ENCODE assay signal across 8 cellular contexts in genomic region chr9:91162784-91163440, GRCh38.
DNase-seq lines count a peak whose midpoint lies in the region; ATAC-seq and TF ChIP-seq lines count a peak whose summit lies in the region.

No MANE protein-coding gene starts in this region.

- H3K4me3 ChIP-seq in GM12865 (ENCODE audit: low read depth, low read length) (no peak overlapping the region), tibial artery (no peak overlapping the region)

- TF ChIP-seq CTCF in GM12865 (IDR thresholded peaks at IDR 0.05; ENCODE audit: insufficient read depth, low read depth, low read length, missing control alignments), result no peak
- TF ChIP-seq CTCF in tibial artery (IDR thresholded peaks at IDR 0.05), result no peak

- no peaks in the 10 kb centered on the region for H3K9me3 ChIP-seq in KOPT-K1 (ENCODE audit: insufficient read depth, low read length, poor library complexity, severe bottlenecking)
- no peaks in the 10 kb centered on the region for H3K9me3 ChIP-seq in tibial artery

- H3K36me3 Mint-ChIP-seq in activated naive CD4-positive, alpha-beta T cell treated with anti-CD3 and anti-CD28 coated beads, Interleukin-2, amount 50 U/mL, for 24 hours, result no peaks in the 10 kb centered on the region

- H3K4me1 Mint-ChIP-seq in activated naive CD4-positive, alpha-beta T cell treated with anti-CD3 and anti-CD28 coated beads, Interleukin-2, amount 50 U/mL, for 24 hours, result peaks cover 29% of the 10 kb centered on the region

- intact Hi-C loops in tibial artery (cut with DNase I; ENCODE audit: low total_unique reads), result no loop called here

- H3K27ac Mint-ChIP-seq in activated naive CD4-positive, alpha-beta T cell treated with anti-CD3 and anti-CD28 coated beads, Interleukin-2, amount 50 U/mL, for 24 hours, result peak overlapping the region; percentile 82

- no peaks in the 10 kb centered on the region for H3K36me3 ChIP-seq in KOPT-K1 (ENCODE audit: insufficient read depth, low read length)
- H3K36me3 ChIP-seq in tibial artery, result no peaks in the 10 kb centered on the region

- H3K4me1 ChIP-seq in tibial artery, result peaks cover 0 to 8% (median 0%) of the 10 kb centered on the region in 4 donors

- H3K27ac ChIP-seq in KOPT-K1 (ENCODE audit: low read depth, low read length, poor library complexity, severe bottlenecking) (peak overlapping the region; percentile 71), layer of hippocampus (ENCODE audit: low read depth, low read length) (peak overlapping the region; percentile 67), tibial artery (no peak overlapping the region)

- H3K9me3 Mint-ChIP-seq in activated naive CD4-positive, alpha-beta T cell treated with anti-CD3 and anti-CD28 coated beads, Interleukin-2, amount 50 U/mL, for 24 hours, result no peaks in the 10 kb centered on the region

- H3K27me3 ChIP-seq in layer of hippocampus (ENCODE audit: control insufficient read depth, insufficient read depth, low read length) (no peaks in the 10 kb centered on the region), tibial artery (no peaks in the 10 kb centered on the region)

- peak; percentile 73 for DNase-seq in GM12865 (ENCODE audit: low read depth)
- DNase-seq in tibial artery, result peak; percentile 40 to 69
- no peak for DNase-seq in stimulated activated CD4-positive, alpha-beta T cell treated with anti-CD3 and anti-CD28 coated beads, Interleukin-4, amount 100 ng/mL, for 4 hours

- peak; percentile 68 for ATAC-seq in GM21528 (IDR thresholded peaks at IDR 0.05; ENCODE audit: low FRiP score, unreplicated experiment)
- ATAC-seq in HG02970 (IDR thresholded peaks at IDR 0.05; ENCODE audit: low FRiP score, unreplicated experiment), result no peak

- peak overlapping the region; percentile 38 for H3K4me3 Mint-ChIP-seq in activated naive CD4-positive, alpha-beta T cell treated with anti-CD3 and anti-CD28 coated beads, Interleukin-2, amount 50 U/mL, for 24 hours

- no peaks in the 10 kb centered on the region for H3K27me3 Mint-ChIP-seq in activated naive CD4-positive, alpha-beta T cell treated with anti-CD3 and anti-CD28 coated beads, Interleukin-2, amount 50 U/mL, for 24 hours

Comparison
In these comparisons a context has a peak if more than half of its experiments do, and no peak if none do; other contexts are left out.
1. DNase-seq: peak in GM12865 (single experiment) and tibial artery (2 of 2); none in stimulated activated CD4-positive, alpha-beta T cell treated with anti-CD3 and anti-CD28 coated beads, Interleukin-4, amount 100 ng/mL, for 4 hours (0 of 2).
2. H3K27ac ChIP-seq: peak in KOPT-K1 (single experiment) and layer of hippocampus (single experiment); none in tibial artery (0 of 2).